Comparison of ENCODE assay signal across 10 cellular contexts in the genomic region with DNA sequence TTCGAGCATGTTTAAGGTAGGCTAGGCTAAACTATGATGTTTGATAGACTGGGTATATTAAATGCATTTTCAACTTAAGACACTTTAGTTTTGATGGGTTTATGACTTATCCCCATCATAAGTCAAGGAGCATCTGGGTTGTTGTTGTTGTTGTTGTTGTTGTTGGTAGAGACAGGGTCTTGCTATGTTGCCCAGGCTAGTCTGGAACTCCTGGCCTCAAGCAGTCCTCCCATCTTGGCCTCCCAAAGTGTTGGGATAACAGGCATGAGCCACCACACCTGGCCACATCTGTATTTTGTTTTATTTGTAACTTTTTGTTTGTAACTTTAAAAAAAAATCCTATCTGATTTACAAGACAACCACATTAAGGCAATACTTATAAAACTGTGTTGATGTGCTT. TPM values are rescaled to one million over a fixed set of nuclear protein-coding genes. Genes with fewer than 3 reads are reported as not detected.
"Had no signal": no experiment of that assay in that cellular context is flagged by ENCODE, and none has a peak within 500 bp of the region (broad histone marks: within the 10 kb centered on the region; RNA-seq: fewer than 3 reads in every experiment).

No MANE protein-coding gene starts in this region.

- H3K27ac ChIP-seq: GM23248, HL-60 had no signal

- H2AFZ ChIP-seq: GM23248 had no signal

- FAIRE-seq: HepG2 had no signal

- H3K4me3 ChIP-seq: GM23248, HAP-1 had no signal

- H3K9ac ChIP-seq: GM23248 had no signal

- ATAC-seq: HCT116, HepG2 had no signal

- DNase-seq: GM23248, GOT3, H7, KG1 had no signal

- H3K9me3 ChIP-seq: HAP-1 had no signal

RNA-seq across cellular contexts. Expression of a gene that starts 54.1 kb away (rescaled TPM):
- total RNA-seq: GM23248, HT1080 had no signal
- polyA plus RNA-seq: IgD-negative memory B cell had no signal
